Comparison of ENCODE assay signal across 27 cellular contexts in genomic region chr15:87564666-87565065, GRCh38.
"Had no signal": no experiment of that assay in that cellular context is flagged by ENCODE, and none has a peak within 500 bp of the region (broad histone marks: within the 10 kb centered on the region; RNA-seq: fewer than 3 reads in every experiment).

No MANE protein-coding gene starts in this region.

- H3K4me3 ChIP-seq: cardiac muscle cell, MG63, SK-N-MC had no signal

- H3K36me3 ChIP-seq: cardiac muscle cell, MG63 had no signal

- H3K27ac Mint-ChIP-seq: activated CD4-positive, alpha-beta memory T cell treated with anti-CD3 and anti-CD28 coated beads for 36 hours; activated CD4-positive, alpha-beta T cell treated with anti-CD3 and anti-CD28 coated beads, Interleukin-2, amount 10 ng/mL, durations not matched to agents 7 days and 5 days; activated naive CD4-positive, alpha-beta T cell treated with anti-CD3 and anti-CD28 coated beads for 36 hours; activated naive CD8-positive, alpha-beta T cell; activated T-helper 17 cell treated with anti-CD3 and anti-CD28 coated beads, Interleukin-2, amount 50 U/mL, for 72 hours; T-cell had no signal

- H3K27me3 Mint-ChIP-seq: activated CD4-positive, alpha-beta T cell treated with anti-CD3 and anti-CD28 coated beads, Interleukin-2, amount 10 ng/mL, durations not matched to agents 7 days and 5 days; T-cell had no signal

- H3K27me3 ChIP-seq: cardiac muscle cell, MG63 had no signal

- H3K36me3 Mint-ChIP-seq: activated CD4-positive, alpha-beta memory T cell treated with anti-CD3 and anti-CD28 coated beads for 36 hours; activated naive CD8-positive, alpha-beta T cell; brain; T-cell had no signal

- DNase-seq: activated CD4-positive, alpha-beta memory T cell treated with anti-CD3 and anti-CD28 coated beads for 36 hours; activated CD4-positive, alpha-beta T cell treated with anti-CD3 and anti-CD28 coated beads, Interleukin-2, amount 10 ng/mL, durations not matched to agents 7 days and 5 days; activated CD4-positive, CD25-positive, alpha-beta regulatory T cell; activated CD8-positive, alpha-beta memory T cell treated with anti-CD3 and anti-CD28 coated beads for 24 hours; activated gamma-delta T cell; activated naive CD4-positive, alpha-beta T cell treated with anti-CD3 and anti-CD28 coated beads for 36 hours; activated T-cell treated with anti-CD3 and anti-CD28 coated beads, Interleukin-2, amount 50 U/mL, for 48 hours; amygdala; MG63; NCI-H1105; NCI-H1436; NCI-H187 treated with DMSO at 0.1 percent for 48 hours; NCI-H2081 treated with DMSO at 0.1 percent for 48 hours; NCI-H345; NCI-H510A; NCI-H774; NK-92 treated with Interleukin-12 subunit alpha and Interleukin-12 subunit beta, amount 100 ng/mL, for 24 hours; OCI-M1; RPMI8226; T-cell; T-helper 2 cell; T1000 had no signal

- H3K27ac ChIP-seq: cardiac muscle cell, SK-N-MC had no signal

- H3K4me3 Mint-ChIP-seq: activated CD4-positive, alpha-beta memory T cell treated with anti-CD3 and anti-CD28 coated beads for 36 hours; activated CD4-positive, alpha-beta T cell treated with anti-CD3 and anti-CD28 coated beads, Interleukin-2, amount 10 ng/mL, durations not matched to agents 7 days and 5 days; activated naive CD4-positive, alpha-beta T cell treated with anti-CD3 and anti-CD28 coated beads for 36 hours; activated naive CD8-positive, alpha-beta T cell; activated T-helper 17 cell treated with anti-CD3 and anti-CD28 coated beads, Interleukin-2, amount 50 U/mL, for 72 hours; brain; T-cell had no signal

- H3K9me3 Mint-ChIP-seq: activated CD4-positive, alpha-beta memory T cell treated with anti-CD3 and anti-CD28 coated beads for 36 hours; T-cell had no signal

- H3K9me3 ChIP-seq: MG63 had no signal
